In genomic region chr2:141015339-141016047, GRCh38 we compare ENCODE assay signal across 13 cellular contexts.
A peak's percentile ranks its signal among the peaks of the same experiment; 100 is the strongest.
DNase-seq lines count a peak whose midpoint lies in the region; ATAC-seq, FAIRE-seq and TF ChIP-seq lines count a peak whose summit lies in the region.
"Had no signal": no experiment of that assay in that cellular context is flagged by ENCODE, and none has a peak within 500 bp of the region (broad histone marks: within the 10 kb centered on the region; RNA-seq: fewer than 3 reads in every experiment).

No MANE protein-coding gene starts in this region.

- TF ChIP-seq RAD21 in H1 (IDR thresholded peaks at IDR 0.05 in 1 of 2, conservative IDR thresholded peaks at IDR 0.05 in 1 of 2; ENCODE audit: low read depth in 2 of 2, low read length in 2 of 2) = peak in 1 of 2 experiments; percentile 18; a peak in 1 of 4 replicates

- H3K27me3 Mint-ChIP-seq in Calu3 (ENCODE audit: unreplicated experiment) = no peaks in the 10 kb centered on the region
- H3K27me3 Mint-ChIP-seq: CD4-positive, alpha-beta T cell had no signal

- no peak overlapping the region for H2BK120ac ChIP-seq in H1 (replicated peaks; ENCODE audit: low read depth, low read length)

- H3K56ac ChIP-seq in H1 (replicated peaks; ENCODE audit: insufficient read length, low read depth, low read length) = no peak overlapping the region

- H4K20me1 ChIP-seq in H1 (replicated peaks in 1 of 2; ENCODE audit: control insufficient read depth in 1 of 2, insufficient read depth in 2 of 2, low read length in 2 of 2) = no peaks in the 10 kb centered on the region

- no peak overlapping the region for H2BK15ac ChIP-seq in H1 (ENCODE audit: low read length)

- no peak overlapping the region for H4K8ac ChIP-seq in H1 (ENCODE audit: extremely low read depth, insufficient read depth, low read length)

- H2BK12ac ChIP-seq in H1 (ENCODE audit: low read depth, low read length) = no peak overlapping the region

- POLR2A ChIA-PET in H1 (lab: Charles Lee; ENCODE audit: partially characterized antibody) = no interaction called here

- no peak for TF ChIP-seq POLR2A in H1 (IDR thresholded peaks at IDR 0.05; ENCODE audit: control extremely low read depth in 1 of 2, low read depth in 2 of 2, low read length in 2 of 2)

- H3K79me2 ChIP-seq in H1 (ENCODE audit: control insufficient read depth in 1 of 2, insufficient read depth in 2 of 2, low read length in 2 of 2) = no peaks in the 10 kb centered on the region

- no peak overlapping the region for H3K4me3 Mint-ChIP-seq in Calu3 (ENCODE audit: low read depth, unreplicated experiment)
- H3K4me3 Mint-ChIP-seq: CD4-positive, alpha-beta T cell had no signal

- H3K9me3 ChIP-seq in MG63 (no peaks in the 10 kb centered on the region), H1 (ENCODE audit: insufficient read depth in 2 of 2, low read depth in 1 of 2, low read length in 1 of 2) (no peaks in the 10 kb centered on the region)
- H3K9me3 ChIP-seq: gastroesophageal sphincter had no signal

- no peaks in the 10 kb centered on the region for H3K4me1 ChIP-seq in H1 (replicated peaks in 1 of 4; ENCODE audit: control insufficient read depth in 3 of 4, insufficient read depth in 4 of 4, low read length in 3 of 4)

- no TSS peak for BruUV-seq in Calu3 (replicated peaks; lab: Mats Ljungman, UMichigan)

- TF ChIP-seq EP300 in H1 (IDR thresholded peaks at IDR 0.05; ENCODE audit: borderline replicate concordance in 1 of 2, low read depth in 2 of 2, low read length in 2 of 2) = no peak

- H3K18ac ChIP-seq in H1 (ENCODE audit: extremely low read depth, low read length) = no peak overlapping the region

- ATAC-seq in HG02642 (IDR thresholded peaks at IDR 0.05; ENCODE audit: poor library complexity, unreplicated experiment) = no peak
- ATAC-seq: gastroesophageal sphincter had no signal

- no peak overlapping the region for H3K4me2 ChIP-seq in H1 (ENCODE audit: insufficient read depth in 1 of 2, low read depth in 2 of 2, low read length in 2 of 2)

- no peak overlapping the region for H3K14ac ChIP-seq in H1 (ENCODE audit: insufficient read length)

- 94% methylated on average over 4 of the region's 4 CpGs; no CpG with 5 or more reads in 1 of the 2 experiments for WGBS in H1 (ENCODE audit: extremely low coverage in 1 of 2, insufficient coverage in 1 of 2, insufficient read length in 1 of 2, insufficient replicate concordance in 2 of 2, low coverage in 1 of 2, low lambda C conversion rate in 2 of 2, missing lambda C conversion rate in 1 of 2), 2 experiments

- TF ChIP-seq CTCF in H1 (IDR thresholded peaks at IDR 0.05; ENCODE audit: control extremely low read depth in 1 of 3, insufficient read depth in 1 of 3, low read depth in 1 of 3, low read length in 3 of 3) (no peak), Calu3 (IDR thresholded peaks at IDR 0.05; ENCODE audit: unreplicated experiment) (no peak)

- H2BK5ac ChIP-seq in H1 (ENCODE audit: low read depth, low read length) = no peak overlapping the region

- H3K23ac ChIP-seq in H1 (ENCODE audit: insufficient read length) = no peak overlapping the region

- H3K27me3 ChIP-seq in MG63 (no peaks in the 10 kb centered on the region), H1 (replicated peaks in 1 of 4; ENCODE audit: control insufficient read depth in 3 of 4, extremely low read depth in 1 of 4, insufficient read depth in 3 of 4, low read length in 3 of 4) (no peaks in the 10 kb centered on the region)
- H3K27me3 ChIP-seq: gastroesophageal sphincter had no signal

- H3K36me3 ChIP-seq in MG63 (no peaks in the 10 kb centered on the region), H1 (ENCODE audit: control insufficient read depth in 2 of 4, insufficient read depth in 4 of 4, low read length in 3 of 4) (no peaks in the 10 kb centered on the region)
- H3K36me3 ChIP-seq: gastroesophageal sphincter had no signal

- DNase-seq in AG08396 (ENCODE audit: low spot score) (peak; percentile 13), MG63 (peak; percentile 76), H1 (ENCODE audit: low read depth in 1 of 2, low spot score in 2 of 2) (no peak), medulla oblongata (ENCODE audit: extremely low spot score) (peak; percentile 73), Calu3 (no peak), H4 (ENCODE audit: low spot score) (no peak), SK-N-DZ (ENCODE audit: low spot score) (no peak)
- DNase-seq: CD4-positive, alpha-beta T cell; dermis blood vessel endothelial cell; NCI-H2107; SHP77 had no signal

- no peak overlapping the region for H4K5ac ChIP-seq in H1 (ENCODE audit: insufficient read length, low read depth, low read length)

- H3K4ac ChIP-seq in H1 (replicated peaks; ENCODE audit: insufficient read length, low read depth, low read length) = no peak overlapping the region

- CTCF ChIA-PET in H1 (lab: Charles Lee; ENCODE audit: partially characterized antibody) (no interaction called here), Calu3 (lab: Charles Lee) (no interaction called here)

- H3K27ac ChIP-seq in H1 (ENCODE audit: low read depth, low read length) = no peak overlapping the region
- H3K27ac ChIP-seq: gastroesophageal sphincter had no signal

- intact Hi-C loops in Calu3 (cut with micrococcal nuclease; ENCODE audit: unreplicated experiment) = no loop called here

- no peaks in the 10 kb centered on the region for H3K79me1 ChIP-seq in H1 (ENCODE audit: low read depth, low read length)

- H2AK5ac ChIP-seq in H1 (ENCODE audit: low read depth, low read length) = no peak overlapping the region

- H4K91ac ChIP-seq in H1 (replicated peaks; ENCODE audit: insufficient read length, low read length) = no peak overlapping the region

- H3K4me1 Mint-ChIP-seq in Calu3 (ENCODE audit: low read depth, unreplicated experiment) = no peaks in the 10 kb centered on the region

- no peak overlapping the region for H3K9ac ChIP-seq in H1 (replicated peaks in 1 of 4; ENCODE audit: extremely low read depth in 1 of 4, low read depth in 3 of 4, low read length in 3 of 4)

- no peaks in the 10 kb centered on the region for H3K9me3 Mint-ChIP-seq in Calu3 (ENCODE audit: low read depth, unreplicated experiment)

- FAIRE-seq in H1 (lab: Jason Lieb, UNC) = no peak

- 0 out of 2 replicates have a peak overlapping the region, but pooled peaks have one; percentile 16 for H2AFZ ChIP-seq in H1 (ENCODE audit: low read length)

- H3K23me2 ChIP-seq in H1 (ENCODE audit: low read depth, low read length) = no peaks in the 10 kb centered on the region

- H3K4me3 ChIP-seq in MG63 (no peak overlapping the region), H1 (ENCODE audit: extremely low read depth in 1 of 4, insufficient read depth in 2 of 4, low read depth in 3 of 4, low read length in 4 of 4) (no peak overlapping the region)
- H3K4me3 ChIP-seq: gastroesophageal sphincter had no signal

- H3K36me3 Mint-ChIP-seq in Calu3 (ENCODE audit: insufficient read depth, unreplicated experiment) = no peaks in the 10 kb centered on the region

- no peak overlapping the region for H3K27ac Mint-ChIP-seq in Calu3 (ENCODE audit: unreplicated experiment)
- H3K27ac Mint-ChIP-seq: CD4-positive, alpha-beta T cell had no signal

- no peak overlapping the region for H2BK20ac ChIP-seq in H1 (ENCODE audit: low read length)

TF ChIP-seq in H1, 55 proteins besides CTCF, POLR2A, EP300 and RAD21:
- TF ChIP-seq CBX5 (IDR thresholded peaks at IDR 0.05; ENCODE audit: low read depth, low read length) (no peak), HDAC2 (IDR thresholded peaks at IDR 0.05; ENCODE audit: borderline replicate concordance in 1 of 2, low read depth in 2 of 2, low read length in 2 of 2) (no peak), YY1 (IDR thresholded peaks at IDR 0.05; ENCODE audit: low read depth, low read length) (no peak), JUN (IDR thresholded peaks at IDR 0.05; ENCODE audit: low read depth, low read length) (no peak), CREB1 (IDR thresholded peaks at IDR 0.05) (no peak), RFX5 (IDR thresholded peaks at IDR 0.05; ENCODE audit: borderline replicate concordance, low read depth, low read length) (no peak), ASH2L (IDR thresholded peaks at IDR 0.05; ENCODE audit: low read length) (no peak)
- TF ChIP-seq, protein P1, sequence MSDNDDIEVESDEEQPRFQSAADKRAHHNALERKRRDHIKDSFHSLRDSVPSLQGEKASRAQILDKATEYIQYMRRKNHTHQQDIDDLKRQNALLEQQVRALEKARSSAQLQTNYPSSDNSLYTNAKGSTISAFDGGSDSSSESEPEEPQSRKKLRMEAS (IDR thresholded peaks at IDR 0.05) = no peak

Comparison
In these comparisons a context has a peak if more than half of its experiments do, and no peak if none do; other contexts are left out.
1. DNase-seq: peak in AG08396 (single experiment), MG63 (single experiment) and medulla oblongata (single experiment); none in H1 (0 of 2), Calu3 (single experiment), H4 (single experiment) and SK-N-DZ (single experiment).